ENCODE assay signal across 1 cellular context in the genomic region with DNA sequence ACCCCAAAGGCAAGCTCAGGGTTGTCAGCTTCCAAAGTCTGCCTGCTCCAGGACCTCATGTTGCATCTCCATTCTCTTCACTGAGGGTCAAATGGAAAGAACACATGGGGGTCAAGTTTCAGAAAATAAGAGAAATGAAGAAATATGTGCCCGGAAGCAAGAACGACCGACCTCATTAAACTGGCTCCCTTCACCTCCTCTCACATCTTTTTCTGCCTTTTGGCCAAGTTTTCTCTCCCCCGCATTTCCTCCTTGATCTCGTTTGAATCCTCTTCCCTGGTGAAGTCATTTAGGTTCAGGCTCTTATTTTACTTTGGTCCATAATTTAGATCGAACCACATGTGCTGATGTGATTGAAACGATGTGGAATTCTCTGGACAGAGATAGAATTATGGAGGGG.
TF ChIP-seq lines count a peak whose summit lies in the region.

No MANE protein-coding gene starts in this region.

TF ChIP-seq in IMR-90, 13 proteins besides CTCF, POLR2A, EP300 and RAD21:
- TF ChIP-seq RCOR1 (IDR thresholded peaks at IDR 0.05; ENCODE audit: insufficient replicate concordance, low read length) = no peak
- no peak for TF ChIP-seq MAZ (IDR thresholded peaks at IDR 0.05; ENCODE audit: borderline replicate concordance, low read depth, low read length)
- no peak for TF ChIP-seq SMC3 (IDR thresholded peaks at IDR 0.05; ENCODE audit: low read depth, low read length)
- no peak for TF ChIP-seq CEBPB (IDR thresholded peaks at IDR 0.05; ENCODE audit: low read depth, low read length)
- TF ChIP-seq RFX5 (IDR thresholded peaks at IDR 0.05; ENCODE audit: low read depth, low read length) = no peak
- TF ChIP-seq MAFK (IDR thresholded peaks at IDR 0.05; ENCODE audit: low read depth, low read length) = no peak
- no peak for TF ChIP-seq FOS (IDR thresholded peaks at IDR 0.05; ENCODE audit: low read depth, low read length)
- TF ChIP-seq, protein P1, sequence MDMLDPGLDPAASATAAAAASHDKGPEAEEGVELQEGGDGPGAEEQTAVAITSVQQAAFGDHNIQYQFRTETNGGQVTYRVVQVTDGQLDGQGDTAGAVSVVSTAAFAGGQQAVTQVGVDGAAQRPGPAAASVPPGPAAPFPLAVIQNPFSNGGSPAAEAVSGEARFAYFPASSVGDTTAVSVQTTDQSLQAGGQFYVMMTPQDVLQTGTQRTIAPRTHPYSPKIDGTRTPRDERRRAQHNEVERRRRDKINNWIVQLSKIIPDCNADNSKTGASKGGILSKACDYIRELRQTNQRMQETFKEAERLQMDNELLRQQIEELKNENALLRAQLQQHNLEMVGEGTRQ (IDR thresholded peaks at IDR 0.05; ENCODE audit: low read depth, low read length) = no peak
- TF ChIP-seq, protein P2, sequence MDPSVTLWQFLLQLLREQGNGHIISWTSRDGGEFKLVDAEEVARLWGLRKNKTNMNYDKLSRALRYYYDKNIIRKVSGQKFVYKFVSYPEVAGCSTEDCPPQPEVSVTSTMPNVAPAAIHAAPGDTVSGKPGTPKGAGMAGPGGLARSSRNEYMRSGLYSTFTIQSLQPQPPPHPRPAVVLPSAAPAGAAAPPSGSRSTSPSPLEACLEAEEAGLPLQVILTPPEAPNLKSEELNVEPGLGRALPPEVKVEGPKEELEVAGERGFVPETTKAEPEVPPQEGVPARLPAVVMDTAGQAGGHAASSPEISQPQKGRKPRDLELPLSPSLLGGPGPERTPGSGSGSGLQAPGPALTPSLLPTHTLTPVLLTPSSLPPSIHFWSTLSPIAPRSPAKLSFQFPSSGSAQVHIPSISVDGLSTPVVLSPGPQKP (IDR thresholded peaks at IDR 0.05; ENCODE audit: borderline replicate concordance, low read depth, low read length) = no peak
- TF ChIP-seq NFE2L2 (IDR thresholded peaks at IDR 0.05; ENCODE audit: low read depth, low read length) = no peak
- TF ChIP-seq MXI1 (IDR thresholded peaks at IDR 0.05; ENCODE audit: borderline replicate concordance, low read depth, low read length) = no peak
- no peak for TF ChIP-seq BHLHE40 (IDR thresholded peaks at IDR 0.05; ENCODE audit: low read depth, low read length)
TF ChIP-seq in IMR-90: peak in this region for 0.
